ENCODE assay signal across 1 cellular context in genomic region chr3:11534011-11534782, GRCh38.
TF ChIP-seq lines count a peak whose summit lies in the region.

No MANE protein-coding gene starts in this region.

TF ChIP-seq in IMR-90, 13 proteins besides CTCF, POLR2A, EP300 and RAD21:
- no peak for TF ChIP-seq SMC3 (IDR thresholded peaks at IDR 0.05; ENCODE audit: low read depth, low read length)
- TF ChIP-seq CEBPB (IDR thresholded peaks at IDR 0.05; ENCODE audit: low read depth, low read length) = no peak
- TF ChIP-seq ELK1 (IDR thresholded peaks at IDR 0.05; ENCODE audit: borderline replicate concordance, low read depth, low read length) = no peak
- no peak for TF ChIP-seq MXI1 (IDR thresholded peaks at IDR 0.05; ENCODE audit: borderline replicate concordance, low read depth, low read length)
- TF ChIP-seq CHD1 (IDR thresholded peaks at IDR 0.05; ENCODE audit: low read depth, low read length) = no peak
- TF ChIP-seq MAFK (IDR thresholded peaks at IDR 0.05; ENCODE audit: low read depth, low read length) = no peak
- no peak for TF ChIP-seq RFX5 (IDR thresholded peaks at IDR 0.05; ENCODE audit: low read depth, low read length)
- no peak for TF ChIP-seq NFE2L2 (IDR thresholded peaks at IDR 0.05; ENCODE audit: low read depth, low read length)
- TF ChIP-seq RCOR1 (IDR thresholded peaks at IDR 0.05; ENCODE audit: insufficient replicate concordance, low read length) = no peak
- TF ChIP-seq USF2 (IDR thresholded peaks at IDR 0.05; ENCODE audit: low read depth, low read length) = no peak
- TF ChIP-seq MAZ (IDR thresholded peaks at IDR 0.05; ENCODE audit: borderline replicate concordance, low read depth, low read length) = no peak
- TF ChIP-seq BHLHE40 (IDR thresholded peaks at IDR 0.05; ENCODE audit: low read depth, low read length) = no peak
- no peak for TF ChIP-seq FOS (IDR thresholded peaks at IDR 0.05; ENCODE audit: low read depth, low read length)
TF ChIP-seq in IMR-90: peak in this region for 0.
